ENCODE assay signal across 15 cellular contexts in genomic region chr1:30817083-30817450, GRCh38. TPM values are rescaled to one million over a fixed set of nuclear protein-coding genes. Genes with fewer than 3 reads are reported as not detected.
A peak's percentile ranks its signal among the peaks of the same experiment; 100 is the strongest.
DNase-seq lines count a peak whose midpoint lies in the region; ATAC-seq and TF ChIP-seq lines count a peak whose summit lies in the region.
"Had no signal": no experiment of that assay in that cellular context is flagged by ENCODE, and none has a peak within 500 bp of the region (broad histone marks: within the 10 kb centered on the region; RNA-seq: fewer than 3 reads in every experiment).

No MANE protein-coding gene starts in this region.

- CTCF ChIA-PET in Panc1 (lab: Charles Lee), result interaction anchor here (1.0 to 1.1 kb wide), 2 partner anchors 94 to 96 kb away, joined by 3 to 4 read pairs; no protein-coding TSS in a partner anchor

- H3K4me3 ChIP-seq in Panc1 (ENCODE audit: low read depth in 2 of 2, low read length in 2 of 2) (no peak overlapping the region), dorsolateral prefrontal cortex (peak overlapping the region in 4 of 59 donors; percentile 32 to 49 (median 45)), muscle layer of colon (ENCODE audit: low read depth in 1 of 2, low read length in 2 of 2) (no peak overlapping the region), stomach smooth muscle (ENCODE audit: low read length in 2 of 2) (no peak overlapping the region)

- in situ Hi-C loops in Panc1 (cut with HindIII; ENCODE audit: low pct_unique_long_range_greater_than_20kb, low sequenced_read_pairs), result loop anchor here (25.0 kb wide), 1 partner anchor 95 kb away; the partner anchor contains the start of gene SDC3

- H3K36me3 ChIP-seq in Panc1 (ENCODE audit: control insufficient read depth, insufficient read depth, low read length) (no peaks in the 10 kb centered on the region), muscle layer of colon (ENCODE audit: insufficient read depth, low read length) (no peaks in the 10 kb centered on the region), stomach smooth muscle (ENCODE audit: control insufficient read depth in 2 of 2, insufficient read depth in 2 of 2, low read length in 2 of 2) (no peaks in the 10 kb centered on the region)

- peak overlapping the region; percentile 4 for H3K9ac ChIP-seq in muscle layer of colon (ENCODE audit: low read length)
- peak overlapping the region; percentile 13 to 49 for H3K9ac ChIP-seq in stomach smooth muscle (ENCODE audit: low read length in 2 of 2)

- intact Hi-C loops in Panc1 (cut with micrococcal nuclease; ENCODE audit: unreplicated experiment) (no loop called here), dorsolateral prefrontal cortex (cut with DNase I) (no loop called here)

- H3K9me3 ChIP-seq in Panc1 (ENCODE audit: control insufficient read depth, insufficient read depth, low read depth, low read length), result no peaks in the 10 kb centered on the region
- no peaks in the 10 kb centered on the region for H3K9me3 ChIP-seq in muscle layer of colon (ENCODE audit: low read length)
- H3K9me3 ChIP-seq in stomach smooth muscle (ENCODE audit: control insufficient read depth in 2 of 2, low read length in 2 of 2), result no peaks in the 10 kb centered on the region

- ATAC-seq in Panc1 (peak; percentile 22; the same call in 1 of the 2 replicates), GM21619 (IDR thresholded peaks at IDR 0.05; ENCODE audit: unreplicated experiment) (no peak)

- no TSS peak for BruUV-seq in Panc1 (replicated peaks; lab: Mats Ljungman, UMichigan)

- POLR2A ChIA-PET in Panc1 (lab: Charles Lee), result interaction anchor here (0.6 kb wide), 1 partner anchor 99 kb away, joined by 5 read pairs; no protein-coding TSS in a partner anchor

- DNase-seq in Panc1 (ENCODE audit: low read depth, low spot score) (no peak), dorsolateral prefrontal cortex (no peak), NCI-H526 (lab: John Stamatoyannopoulos, UW) (no peak), HuH-7 (ENCODE audit: low spot score) (no peak)
- DNase-seq: activated CD4-positive, alpha-beta T cell treated with anti-CD3 and anti-CD28 coated beads for 36 hours; activated naive CD8-positive, alpha-beta T cell treated with anti-CD3 and anti-CD28 coated beads for 36 hours; activated T-cell treated with anti-CD3 and anti-CD28 coated beads, Interleukin-2, amount 50 U/mL, for 1 hour; endodermal cell; immature natural killer cell; NCI-H1436; stimulated activated CD4-positive, alpha-beta T cell treated with anti-CD3 and anti-CD28 coated beads, Interleukin-12 subunit alpha, Interleukin-12 subunit beta, amount 100 ng/mL, for 4 hours; stimulated activated naive CD4-positive, alpha-beta T cell had no signal

- TF ChIP-seq CTCF in Panc1 (IDR thresholded peaks at IDR 0.05), result no peak
- no peak for TF ChIP-seq CTCF in dorsolateral prefrontal cortex (IDR thresholded peaks at IDR 0.05 in 54 of 56, conservative IDR thresholded peaks at IDR 0.05 in 2 of 56; ENCODE audit: low read depth in 1 of 56, partially characterized antibody in 56 of 56)

- H3K27ac ChIP-seq in Panc1 (ENCODE audit: low read length), result no peak overlapping the region
- H3K27ac ChIP-seq in dorsolateral prefrontal cortex, result peak overlapping the region; percentile 29 to 96 (median 83)
- peak overlapping the region; percentile 94 for H3K27ac ChIP-seq in muscle layer of colon (ENCODE audit: low read depth, low read length)
- peak overlapping the region; percentile 96 for H3K27ac ChIP-seq in stomach smooth muscle (ENCODE audit: low read length)

- H3K4me1 ChIP-seq in Panc1 (ENCODE audit: control insufficient read depth, insufficient read depth, low read length) (peaks cover 6% of the 10 kb centered on the region), muscle layer of colon (ENCODE audit: insufficient read depth, low read length) (peaks cover 61% of the 10 kb centered on the region), stomach smooth muscle (ENCODE audit: control insufficient read depth, insufficient read depth, low read length) (peaks cover 63% of the 10 kb centered on the region)

- H3K27me3 ChIP-seq in Panc1 (ENCODE audit: control insufficient read depth, insufficient read depth, low read length) (no peaks in the 10 kb centered on the region), dorsolateral prefrontal cortex (no peaks in the 10 kb centered on the region), muscle layer of colon (ENCODE audit: control insufficient read depth in 1 of 2, insufficient read depth in 2 of 2, low read length in 2 of 2) (no peaks in the 10 kb centered on the region), stomach smooth muscle (ENCODE audit: control insufficient read depth in 1 of 2, insufficient read depth in 2 of 2, low read length in 2 of 2) (peaks cover 0 to 2% of the 10 kb centered on the region in 2 donors)

RNA-seq across cellular contexts. Expression of gene LAPTM5, which starts 59.5 kb away (rescaled TPM):
- 1.9 TPM for total RNA-seq in Panc1 (2021; ENCODE audit: unreplicated experiment)
- polyA plus RNA-seq in Panc1 (2012; ENCODE audit: insufficient read length), result 0.55 TPM
- total RNA-seq in dorsolateral prefrontal cortex, result 100 to 1,000 TPM in 2 of 120 experiments, 10 to 100 TPM in 116, 1 to 10 TPM in 2; 8.8 to 116 (median 32.9) TPM
- total RNA-seq: endodermal cell had no signal
